In genomic region chr5:140328036-140328764, GRCh38 we compare ENCODE assay signal across 25 cellular contexts. TPM values are rescaled to one million over a fixed set of nuclear protein-coding genes. Genes with fewer than 3 reads are reported as not detected.
DNase-seq lines count a peak whose midpoint lies in the region; ATAC-seq and TF ChIP-seq lines count a peak whose summit lies in the region.
"Had no signal": no experiment of that assay in that cellular context is flagged by ENCODE, and none has a peak within 500 bp of the region (broad histone marks: within the 10 kb centered on the region; RNA-seq: fewer than 3 reads in every experiment).

No MANE protein-coding gene starts in this region.

- no peaks in the 10 kb centered on the region for H3K9me3 Mint-ChIP-seq in activated CD4-positive, alpha-beta T cell treated with anti-CD3 and anti-CD28 coated beads, Interleukin-2, amount 10 ng/mL, durations not matched to agents 7 days and 5 days
- H3K9me3 Mint-ChIP-seq: activated naive CD4-positive, alpha-beta T cell treated with anti-CD3 and anti-CD28 coated beads, Interleukin-2, amount 10 ng/mL, durations not matched to agents 7 days and 5 days; CD8-positive, alpha-beta memory T cell; neural crest cell had no signal

- peaks cover 5 to 20% (median 12%) of the 10 kb centered on the region in 11 experiments; a peak in 20 of 22 replicates for H4K20me1 ChIP-seq in BLaER1 treated with 17β-estradiol and CSF1 and Interleukin-3, amounts not matched to agents 10 nM and 100 nM

- no peak overlapping the region for H3K4me3 Mint-ChIP-seq in activated CD4-positive, alpha-beta T cell treated with anti-CD3 and anti-CD28 coated beads, Interleukin-2, amount 10 ng/mL, durations not matched to agents 7 days and 5 days
- H3K4me3 Mint-ChIP-seq: activated naive CD4-positive, alpha-beta T cell treated with anti-CD3 and anti-CD28 coated beads, Interleukin-2, amount 10 ng/mL, durations not matched to agents 7 days and 5 days; CD8-positive, alpha-beta memory T cell; neural crest cell had no signal

- ATAC-seq in HG02610 (IDR thresholded peaks at IDR 0.05; ENCODE audit: unreplicated experiment): peak; percentile 49
- ATAC-seq: activated CD4-positive, CD25-positive, alpha-beta regulatory T cell treated with anti-CD3 and anti-CD28 coated beads, Interleukin-2, amount 50 U/mL, for 24 hours; esophagus mucosa; gastrocnemius medialis; psoas muscle; stimulated activated naive CD8-positive, alpha-beta T cell treated with anti-CD3 and anti-CD28 coated beads, Interleukin-15, Interleukin-2, amounts not matched to agents 100 U/mL and 50 U/mL, for 24 hours had no signal

- H3K27me3 Mint-ChIP-seq in activated CD4-positive, alpha-beta T cell treated with anti-CD3 and anti-CD28 coated beads, Interleukin-2, amount 10 ng/mL, durations not matched to agents 7 days and 5 days: peaks cover 3% of the 10 kb centered on the region

- no peak overlapping the region for H3K27ac Mint-ChIP-seq in activated CD4-positive, alpha-beta T cell treated with anti-CD3 and anti-CD28 coated beads, Interleukin-2, amount 10 ng/mL, durations not matched to agents 7 days and 5 days
- H3K27ac Mint-ChIP-seq: activated naive CD4-positive, alpha-beta T cell treated with anti-CD3 and anti-CD28 coated beads, Interleukin-2, amount 10 ng/mL, durations not matched to agents 7 days and 5 days; CD8-positive, alpha-beta memory T cell had no signal

- no peaks in the 10 kb centered on the region for H3K27me3 ChIP-seq in BLaER1 treated with 17β-estradiol and CSF1 and Interleukin-3, amounts not matched to agents 10 nM and 100 nM
- H3K27me3 ChIP-seq: gastrocnemius medialis, transverse colon had no signal

- peaks cover 12 to 23% (median 19%) of the 10 kb centered on the region in 11 experiments for H3K36me3 ChIP-seq in BLaER1 treated with 17β-estradiol and CSF1 and Interleukin-3, amounts not matched to agents 10 nM and 100 nM
- H3K36me3 ChIP-seq in mesodermal cell (ENCODE audit: control insufficient read depth, insufficient read depth, low read length): peaks cover 9% of the 10 kb centered on the region
- H3K36me3 ChIP-seq: transverse colon had no signal

- H3K4me1 Mint-ChIP-seq in activated CD4-positive, alpha-beta T cell treated with anti-CD3 and anti-CD28 coated beads, Interleukin-2, amount 10 ng/mL, durations not matched to agents 7 days and 5 days: no peaks in the 10 kb centered on the region
- H3K4me1 Mint-ChIP-seq: activated naive CD4-positive, alpha-beta T cell treated with anti-CD3 and anti-CD28 coated beads, Interleukin-2, amount 10 ng/mL, durations not matched to agents 7 days and 5 days; CD8-positive, alpha-beta memory T cell had no signal

- peaks cover 15% of the 10 kb centered on the region for H3K36me3 Mint-ChIP-seq in activated CD4-positive, alpha-beta T cell treated with anti-CD3 and anti-CD28 coated beads, Interleukin-2, amount 10 ng/mL, durations not matched to agents 7 days and 5 days (ENCODE audit: low read depth)
- H3K36me3 Mint-ChIP-seq: CD8-positive, alpha-beta memory T cell had no signal

- TF ChIP-seq CTCF in GM20000 (IDR thresholded peaks at IDR 0.05; ENCODE audit: extremely low read depth, missing control alignments): no peak

- WGBS in mesodermal cell (ENCODE audit: insufficient coverage in 2 of 2), 2 experiments: 76 to 86% methylated on average over 3 to 7 of the region's 8 CpGs

- H3K4me3 ChIP-seq in BLaER1 treated with 17β-estradiol and CSF1 and Interleukin-3, amounts not matched to agents 10 nM and 100 nM: peak overlapping the region in 5 of 10 experiments; percentile 14 to 32 (median 20); a peak in 5 of 20 replicates
- H3K4me3 ChIP-seq in mesodermal cell (ENCODE audit: extremely low read depth, insufficient read depth, low read length, poor library complexity, severe bottlenecking): no peak overlapping the region
- H3K4me3 ChIP-seq: gastrocnemius medialis, psoas muscle, transverse colon had no signal

- peaks cover 56 to 78% (median 76%) of the 10 kb centered on the region in 10 experiments for H3K4me1 ChIP-seq in BLaER1 treated with 17β-estradiol and CSF1 and Interleukin-3, amounts not matched to agents 10 nM and 100 nM
- H3K4me1 ChIP-seq in mesodermal cell (ENCODE audit: control insufficient read depth, insufficient read depth, low read length, poor library complexity, severe bottlenecking): peaks cover 32% of the 10 kb centered on the region

- no peaks in the 10 kb centered on the region for H3K9me3 ChIP-seq in BLaER1 treated with 17β-estradiol and CSF1 and Interleukin-3, amounts not matched to agents 10 nM and 100 nM (replicated peaks in 1 of 11)
- H3K9me3 ChIP-seq in mesodermal cell (ENCODE audit: control insufficient read depth, low read length): no peaks in the 10 kb centered on the region
- H3K9me3 ChIP-seq: gastrocnemius medialis, psoas muscle, transverse colon had no signal

- POLR2A ChIA-PET in activated CD4-positive, alpha-beta T cell treated with anti-CD3 and anti-CD28 coated beads, Interleukin-2, amount 10 ng/mL, durations not matched to agents 7 days and 5 days (lab: Charles Lee): no interaction called here

- CTCF ChIA-PET in activated CD4-positive, alpha-beta T cell treated with anti-CD3 and anti-CD28 coated beads, Interleukin-2, amount 10 ng/mL, durations not matched to agents 7 days and 5 days (lab: Charles Lee): interaction anchor here (0.9 to 1.4 kb wide), 6 partner anchors 8 to 84 kb away, joined by 3 to 8 read pairs (median 4); no protein-coding TSS in a partner anchor

- peak overlapping the region in 9 of 11 experiments; percentile 20 to 82 (median 68); a peak in 17 of 22 replicates for H3K27ac ChIP-seq in BLaER1 treated with 17β-estradiol and CSF1 and Interleukin-3, amounts not matched to agents 10 nM and 100 nM
- H3K27ac ChIP-seq in mesodermal cell (ENCODE audit: low read depth, low read length, severe bottlenecking): peak overlapping the region; percentile 43
- H3K27ac ChIP-seq: psoas muscle, transverse colon had no signal

- peak; percentile 20 for DNase-seq in amniotic epithelial cell (ENCODE audit: low read depth)
- no peak for DNase-seq in GM20000 (ENCODE audit: low spot score)
- DNase-seq in activated CD4-positive, alpha-beta T cell treated with anti-CD3 and anti-CD28 coated beads, Interleukin-2, amount 10 ng/mL, durations not matched to agents 7 days and 5 days: no peak
- DNase-seq in T-helper 9 cell: no peak
- no peak for DNase-seq in AG20443 (ENCODE audit: low spot score)
- DNase-seq: activated naive CD4-positive, alpha-beta T cell treated with anti-CD3 and anti-CD28 coated beads, Interleukin-2, amount 10 ng/mL, durations not matched to agents 7 days and 5 days; activated T-cell treated with anti-CD3 and anti-CD28 coated beads, Interleukin-2, amount 50 U/mL, for 48 hours; aorta; CD8-positive, alpha-beta memory T cell; gastrocnemius medialis; Karpas-422; NCI-H2029 treated with DMSO at 0.1 percent for 48 hours; psoas muscle; small intestine; stimulated activated CD4-positive, alpha-beta T cell treated with anti-CD3 and anti-CD28 coated beads, Interleukin-2, amount 100 ng/mL, for 48 hours; stimulated activated naive CD8-positive, alpha-beta T cell treated with anti-CD3 and anti-CD28 coated beads, Interleukin-15, Interleukin-2, amounts not matched to agents 100 U/mL and 50 U/mL, for 24 hours; T1000; transverse colon had no signal

- peak overlapping the region in 8 of 11 experiments; percentile 7 to 65 (median 56); a peak in 15 of 22 replicates for H3K9ac ChIP-seq in BLaER1 treated with 17β-estradiol and CSF1 and Interleukin-3, amounts not matched to agents 10 nM and 100 nM

- H3K4me2 ChIP-seq in BLaER1 treated with 17β-estradiol and CSF1 and Interleukin-3, amounts not matched to agents 10 nM and 100 nM: peak overlapping the region; percentile 38 to 93 (median 82)

RNA-seq across cellular contexts. Expression of gene HBEGF, which starts 18.2 kb away (rescaled TPM):
- 17.1 TPM for polyA plus RNA-seq in mesodermal cell (2013, experiment 1 of 2)
- polyA plus RNA-seq in mesodermal cell (2013, experiment 2 of 2): 13.9 TPM
- 10 to 100 TPM; 13.7 to 15.4 TPM for total RNA-seq in activated CD4-positive, alpha-beta T cell treated with anti-CD3 and anti-CD28 coated beads, Interleukin-2, amount 10 ng/mL, durations not matched to agents 7 days and 5 days
- polyA plus RNA-seq: CD8-positive, alpha-beta memory T cell had no signal

RNA-seq across cellular contexts. Expression of gene PFDN1, which starts 25.3 kb away (rescaled TPM):
- polyA plus RNA-seq in mesodermal cell (2013, experiment 1 of 2): 116 TPM
- polyA plus RNA-seq in mesodermal cell (2013, experiment 2 of 2): 109 TPM
- total RNA-seq in activated CD4-positive, alpha-beta T cell treated with anti-CD3 and anti-CD28 coated beads, Interleukin-2, amount 10 ng/mL, durations not matched to agents 7 days and 5 days: 10 to 100 TPM; 60.8 to 70.5 TPM

RNA-seq across cellular contexts. Expression of gene SLC4A9, which starts 31.8 kb away (rescaled TPM):
- not detected for polyA plus RNA-seq in mesodermal cell (2013, experiment 1 of 2)
- not detected for polyA plus RNA-seq in mesodermal cell (2013, experiment 2 of 2)
- under 1 TPM; 0.35 to 0.44 TPM for total RNA-seq in activated CD4-positive, alpha-beta T cell treated with anti-CD3 and anti-CD28 coated beads, Interleukin-2, amount 10 ng/mL, durations not matched to agents 7 days and 5 days
- total RNA-seq: aorta; CD8-positive, alpha-beta memory T cell; gastrocnemius medialis; kidney epithelial cell; neural crest cell; psoas muscle had no signal
- polyA plus RNA-seq: aorta; CD8-positive, alpha-beta memory T cell; small intestine had no signal
